ENCODE assay signal across 1 cellular context in genomic region chrX:150736478-150736877, GRCh38.
TF ChIP-seq lines count a peak whose summit lies in the region.

No MANE protein-coding gene starts in this region.

TF ChIP-seq in GM12878, 131 proteins besides CTCF, POLR2A, EP300 and RAD21 (continued from another document):
- TF ChIP-seq ZBTB4 (CRISPR knock-in tag; IDR thresholded peaks at IDR 0.05) (no peak), MEF2B (IDR thresholded peaks at IDR 0.05; ENCODE audit: partially characterized antibody, poor library complexity, severe bottlenecking) (no peak)
- TF ChIP-seq, protein P1, sequence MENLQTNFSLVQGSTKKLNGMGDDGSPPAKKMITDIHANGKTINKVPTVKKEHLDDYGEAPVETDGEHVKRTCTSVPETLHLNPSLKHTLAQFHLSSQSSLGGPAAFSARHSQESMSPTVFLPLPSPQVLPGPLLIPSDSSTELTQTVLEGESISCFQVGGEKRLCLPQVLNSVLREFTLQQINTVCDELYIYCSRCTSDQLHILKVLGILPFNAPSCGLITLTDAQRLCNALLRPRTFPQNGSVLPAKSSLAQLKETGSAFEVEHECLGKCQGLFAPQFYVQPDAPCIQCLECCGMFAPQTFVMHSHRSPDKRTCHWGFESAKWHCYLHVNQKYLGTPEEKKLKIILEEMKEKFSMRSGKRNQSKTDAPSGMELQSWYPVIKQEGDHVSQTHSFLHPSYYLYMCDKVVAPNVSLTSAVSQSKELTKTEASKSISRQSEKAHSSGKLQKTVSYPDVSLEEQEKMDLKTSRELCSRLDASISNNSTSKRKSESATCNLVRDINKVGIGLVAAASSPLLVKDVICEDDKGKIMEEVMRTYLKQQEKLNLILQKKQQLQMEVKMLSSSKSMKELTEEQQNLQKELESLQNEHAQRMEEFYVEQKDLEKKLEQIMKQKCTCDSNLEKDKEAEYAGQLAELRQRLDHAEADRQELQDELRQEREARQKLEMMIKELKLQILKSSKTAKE (IDR thresholded peaks at IDR 0.05; ENCODE audit: low read depth, poor library complexity, severe bottlenecking): no peak
TF ChIP-seq in GM12878: peak in this region for 0.
